In genomic region chr12:79688376-79689040, GRCh38 we compare ENCODE assay signal across 8 cellular contexts. TPM values are rescaled to one million over a fixed set of nuclear protein-coding genes. Genes with fewer than 3 reads are reported as not detected.
DNase-seq lines count a peak whose midpoint lies in the region; ATAC-seq and TF ChIP-seq lines count a peak whose summit lies in the region.

No MANE protein-coding gene starts in this region.

- no peaks in the 10 kb centered on the region for H3K9me3 Mint-ChIP-seq in naive B cell

- H3K79me2 ChIP-seq in mammary epithelial cell (ENCODE audit: insufficient read depth, low read length), result peaks cover 71% of the 10 kb centered on the region

- H3K4me1 Mint-ChIP-seq in naive B cell, result peaks cover 33 to 44% (median 35%) of the 10 kb centered on the region in 3 donors

- H3K4me3 Mint-ChIP-seq in naive B cell, result peak overlapping the region; percentile 85 to 95 (median 92)

- no peaks in the 10 kb centered on the region for H3K36me3 Mint-ChIP-seq in naive B cell

- POLR2A ChIA-PET in GM10248 (lab: Yijun Ruan, JAX), result interaction anchor here (0.6 kb wide), 1 partner anchor 1090 kb away, joined by 4 read pairs; no protein-coding TSS in a partner anchor

- DNase-seq in GM10248 (ENCODE audit: extremely low spot score), result peak; percentile 28
- peak; percentile 25 for DNase-seq in mammary epithelial cell
- peak; percentile 48 for DNase-seq in naive B cell
- no peak for DNase-seq in lower leg skin (ENCODE audit: low spot score in 2 of 2)
- no peak for DNase-seq in amniotic stem cell (lab: John Stamatoyannopoulos, UW)
- no peak for DNase-seq in substantia nigra (lab: John Stamatoyannopoulos, UW)

- TF ChIP-seq CTCF in GM10248 (IDR thresholded peaks at IDR 0.05; ENCODE audit: control extremely low read depth, extremely low read depth, low read depth, missing control alignments) (no peak), mammary epithelial cell (conservative IDR thresholded peaks at IDR 0.05 in 1 of 2, IDR thresholded peaks at IDR 0.05 in 1 of 2; ENCODE audit: extremely low read depth in 1 of 2, insufficient read depth in 1 of 2, low read depth in 1 of 2, low read length in 2 of 2) (no peak), lower leg skin (IDR thresholded peaks at IDR 0.05) (no peak)

- no peak overlapping the region for H2AFZ ChIP-seq in mammary epithelial cell (ENCODE audit: low read depth, low read length)

- H3K9me3 ChIP-seq in mammary epithelial cell (replicated peaks; ENCODE audit: insufficient read depth, low read length), result no peaks in the 10 kb centered on the region

- no peak for TF ChIP-seq POLR2A in lower leg skin (IDR thresholded peaks at IDR 0.05)

- CTCF ChIA-PET in GM10248 (lab: Yijun Ruan, JAX), result interaction anchor here (1.2 to 3.5 kb wide), 8 partner anchors 8 to 243 kb away, joined by 3 to 13 read pairs (median 5); no protein-coding TSS in a partner anchor
- CTCF ChIA-PET in mammary epithelial cell (lab: Charles Lee; ENCODE audit: low non-redundant PET), result no interaction called here

- H3K4me1 ChIP-seq in mammary epithelial cell (ENCODE audit: insufficient read depth, low read length), result peaks cover 33% of the 10 kb centered on the region

- H3K9ac ChIP-seq in mammary epithelial cell (ENCODE audit: insufficient read depth, low read length), result peak overlapping the region; percentile 92

- peak overlapping the region; percentile 99 for H3K27ac ChIP-seq in mammary epithelial cell (ENCODE audit: insufficient read depth, low read depth, low read length)
- H3K27ac ChIP-seq in substantia nigra (ENCODE audit: low read depth, low read length, poor library complexity, severe bottlenecking), result no peak overlapping the region

- peak; percentile 19 for ATAC-seq in HG03196 (IDR thresholded peaks at IDR 0.05; ENCODE audit: unreplicated experiment)
- ATAC-seq in naive B cell (ENCODE audit: low read depth in 2 of 2), result peak; percentile 24 to 27
- no peak for ATAC-seq in HG02970 (IDR thresholded peaks at IDR 0.05; ENCODE audit: low FRiP score, unreplicated experiment)

- BruUV-seq in mammary epithelial cell (replicated peaks; lab: Mats Ljungman, UMichigan), result no TSS peak

- peak overlapping the region; percentile 73 to 81 (median 78) for H3K4me3 ChIP-seq in mammary epithelial cell (replicated peaks in 1 of 3; ENCODE audit: insufficient read depth in 1 of 3, low read depth in 2 of 3, low read length in 3 of 3)
- H3K4me3 ChIP-seq in lower leg skin (ENCODE audit: low read depth, poor library complexity, severe bottlenecking), result no peak overlapping the region

- in situ Hi-C loops in mammary epithelial cell (cut with MboI; ENCODE audit: low sequenced_read_pairs in 2 of 2), result no loop called here

- 1% methylated on average over 6 of the region's 6 CpGs for WGBS in mammary epithelial cell (ENCODE audit: low coverage, missing lambda C conversion rate)
- WGBS in lower leg skin, 2 donors, result 11% methylated on average over 6 of the region's 6 CpGs

- H3K36me3 ChIP-seq in mammary epithelial cell (ENCODE audit: insufficient read depth, low read length), result no peaks in the 10 kb centered on the region

- H3K27me3 ChIP-seq in mammary epithelial cell (ENCODE audit: insufficient read depth, low read length), result no peaks in the 10 kb centered on the region

- H3K4me2 ChIP-seq in mammary epithelial cell (ENCODE audit: insufficient read depth, low read depth, low read length), result peak overlapping the region; percentile 92

- dilution Hi-C loops in mammary epithelial cell (cut with HindIII; ENCODE audit: low sequenced_read_pairs), result no loop called here

- intact Hi-C loops in mammary epithelial cell (cut with micrococcal nuclease) (loop anchor here (5.0 kb wide), 1 partner anchor 354 kb away; no protein-coding TSS in a partner anchor), lower leg skin (cut with DNase I; ENCODE audit: low total_unique reads) (no loop called here)

- H3K27ac Mint-ChIP-seq in naive B cell, result peak overlapping the region; percentile 91 to 98 (median 96)

- no peaks in the 10 kb centered on the region for H3K27me3 Mint-ChIP-seq in naive B cell

- no peaks in the 10 kb centered on the region for H4K20me1 ChIP-seq in mammary epithelial cell (ENCODE audit: insufficient read depth, low read length)

RNA-seq across cellular contexts. Expression of gene PAWR, which starts 2.3 kb away (rescaled TPM):
- total RNA-seq in mammary epithelial cell, result 100 to 1,000 TPM; 108 to 179 TPM
- polyA plus RNA-seq in mammary epithelial cell, result 10.4 TPM
- polyA minus RNA-seq in mammary epithelial cell, result 10.6 TPM
- polyA plus RNA-seq in naive B cell (ENCODE audit: low read depth in 6 of 6), result 10 to 100 TPM; 15.8 to 29.9 (median 20.3) TPM
- total RNA-seq in lower leg skin, result 100 to 1,000 TPM in 1 of 4 donors, 10 to 100 TPM in 3; 53.6 to 115 (median 65.6) TPM

Comparison
In these comparisons a context has a peak if more than half of its experiments do, and no peak if none do; other contexts are left out.
1. DNase-seq: peak in GM10248 (single experiment), mammary epithelial cell (single experiment) and naive B cell (single experiment); none in lower leg skin (0 of 2), amniotic stem cell (single experiment) and substantia nigra (0 of 49).